8 cellular contexts compared by ENCODE assay signal in genomic region chr17:48577946-48578615, GRCh38. TPM values are rescaled to one million over a fixed set of nuclear protein-coding genes. Genes with fewer than 3 reads are reported as not detected.
DNase-seq lines count a peak whose midpoint lies in the region; ATAC-seq, FAIRE-seq and TF ChIP-seq lines count a peak whose summit lies in the region.

HOXB4 (minus strand) TSS chr17:48578350; CDS start chr17:48578319, 31 bp downstream.

- H3K27ac ChIP-seq in HEK293 (ENCODE audit: extremely low read depth, low read depth, low read length) (peak within 1 kb of the TSS; percentile 93), pancreas (peak within 1 kb of the TSS in 2 of 4 donors; percentile 41 to 63)

- H3K27me3 Mint-ChIP-seq in Calu3 (ENCODE audit: unreplicated experiment) = peaks cover 20% of the 10 kb centered on the region

- peaks cover 100% of the 10 kb centered on the region for H3K36me3 Mint-ChIP-seq in Calu3 (ENCODE audit: insufficient read depth, unreplicated experiment)

- peak within 1 kb of the TSS; percentile 95 for H3K27ac Mint-ChIP-seq in Calu3 (ENCODE audit: unreplicated experiment)

- no peak within 1 kb of the TSS for H3K4me3 Mint-ChIP-seq in Calu3 (ENCODE audit: low read depth, unreplicated experiment)

- BruUV-seq in Calu3 (replicated peaks; lab: Mats Ljungman, UMichigan) = no TSS peak

- peaks cover 50% of the 10 kb centered on the region for H3K4me1 Mint-ChIP-seq in Calu3 (ENCODE audit: low read depth, unreplicated experiment)

- ATAC-seq in pancreas = peak in 3 of 4 donors; percentile 36 to 66 (median 40)

- H3K36me3 ChIP-seq in HEK293 (ENCODE audit: control insufficient read depth in 2 of 2, insufficient read depth in 1 of 2, low read length in 2 of 2) = peaks cover 0 to 10% of the 10 kb centered on the region in 2 experiments; a peak in 2 of 3 replicates
- no peaks in the 10 kb centered on the region for H3K36me3 ChIP-seq in pancreas

- WGBS in pancreas, 2 donors = 4 to 5% methylated on average over 35 to 58 of the region's 58 CpGs

- H3K27me3 ChIP-seq in pancreas = peaks cover 0 to 77% (median 10%) of the 10 kb centered on the region in 4 donors

- CTCF ChIA-PET in Calu3 (lab: Charles Lee) = interaction anchor here (1.0 to 1.5 kb wide), 2 partner anchors 12 to 17 kb away, joined by 4 read pairs; no protein-coding TSS in a partner anchor
- CTCF ChIA-PET in HEK293 (lab: Yijun Ruan, JAX) = interaction anchor here (0.7 kb wide), 1 partner anchor 59 kb away, joined by 3 read pairs; no protein-coding TSS in a partner anchor

- no peaks in the 10 kb centered on the region for H3K9me3 Mint-ChIP-seq in Calu3 (ENCODE audit: low read depth, unreplicated experiment)

- intact Hi-C loops in Calu3 (cut with micrococcal nuclease; ENCODE audit: unreplicated experiment) (loop anchor here (5.0 kb wide), 2 partner anchors 36 to 286 kb away; no protein-coding TSS in a partner anchor), pancreas (cut with DNase I) (no loop called here)

- no peak for FAIRE-seq in pancreas (lab: Jason Lieb, UNC)

- DNase-seq in Calu3 (peak; percentile 88), NOMO-1 treated with DMSO at 0.1 percent for 48 hours (lab: John Stamatoyannopoulos, UW; ENCODE audit: unreplicated experiment) (peak; percentile 39), foreskin melanocyte (peak; percentile 56), pancreas (peak in 1 of 6 donors; percentile 63), mesenteric fat pad (ENCODE audit: low spot score) (no peak), NCI-H1417 (lab: John Stamatoyannopoulos, UW) (no peak)
- peak; percentile 72 to 74 for DNase-seq in activated T-cell treated with anti-CD3 and anti-CD28 coated beads, Interleukin-2, amount 50 U/mL, for 48 hours

- H3K4me1 ChIP-seq in HEK293 (ENCODE audit: control insufficient read depth, insufficient read depth, low read length) (peaks cover 68% of the 10 kb centered on the region), pancreas (peaks cover 0 to 6% (median 4%) of the 10 kb centered on the region in 3 donors)

- H3K4me3 ChIP-seq in HEK293 (ENCODE audit: low read depth, low read length) (peak within 1 kb of the TSS; percentile 52), pancreas (peak within 1 kb of the TSS in 3 of 4 donors; percentile 10 to 42 (median 22))

- POLR2A ChIA-PET in HEK293 (lab: Yijun Ruan, JAX) = interaction anchor here (0.6 to 4.1 kb wide), 8 partner anchors 9 to 1658 kb away, joined by 3 to 26 read pairs (median 6); no protein-coding TSS in a partner anchor

- H3K9me3 ChIP-seq in HEK293 (ENCODE audit: control insufficient read depth, insufficient read depth, low read depth, low read length) (no peaks in the 10 kb centered on the region), pancreas (no peaks in the 10 kb centered on the region)

- TF ChIP-seq CTCF in Calu3 (IDR thresholded peaks at IDR 0.05; ENCODE audit: unreplicated experiment) (no peak), HEK293 (tag by site-specific recombination; IDR thresholded peaks at IDR 0.05) (no peak), pancreas (IDR thresholded peaks at IDR 0.05) (no peak)

TF ChIP-seq in HEK293, 187 proteins besides CTCF, POLR2A, EP300 and RAD21:
- TF ChIP-seq ZNF274 (IDR thresholded peaks at IDR 0.05; ENCODE audit: low read length) = no peak
- TF ChIP-seq ZNF274 (tag by site-specific recombination; IDR thresholded peaks at IDR 0.05; ENCODE audit: borderline replicate concordance) = no peak
- TF ChIP-seq SP2 (tag by site-specific recombination; IDR thresholded peaks at IDR 0.05) = peak; percentile 45
- TF ChIP-seq SP3 (tag by site-specific recombination; IDR thresholded peaks at IDR 0.05) = 0 out of 2 replicates have a peak, but pooled peaks have one; percentile 22
- TF ChIP-seq AEBP2 (tag by site-specific recombination; IDR thresholded peaks at IDR 0.05; ENCODE audit: borderline replicate concordance) = no peak
- 0 out of 2 replicates have a peak, but pooled peaks have one; percentile 1 for TF ChIP-seq HOXD13 (CRISPR knock-in tag; IDR thresholded peaks at IDR 0.05; ENCODE audit: borderline replicate concordance)
- TF ChIP-seq ZSCAN30 (tag by site-specific recombination; IDR thresholded peaks at IDR 0.05) = 0 out of 2 replicates have a peak, but pooled peaks have one; percentile 8
- TF ChIP-seq ZBTB48 (tag by site-specific recombination; IDR thresholded peaks at IDR 0.05) = peak; percentile 67; the same call in 1 of the 2 replicates
- TF ChIP-seq FEZF1 (tag by site-specific recombination; IDR thresholded peaks at IDR 0.05) = peak; percentile 75
- peak; percentile 34 for TF ChIP-seq ZBTB26 (tag by site-specific recombination; optimal IDR thresholded peaks at IDR 0.05)
- TF ChIP-seq ZNF335 (tag by site-specific recombination; conservative IDR thresholded peaks at IDR 0.05) = peak; percentile 35; the same call in 1 of the 2 replicates
- no peak for TF ChIP-seq ZEB2 (tag by site-specific recombination; IDR thresholded peaks at IDR 0.05)
- no peak for TF ChIP-seq GLIS2 (tag by site-specific recombination; IDR thresholded peaks at IDR 0.05)
- TF ChIP-seq, protein P1, sequence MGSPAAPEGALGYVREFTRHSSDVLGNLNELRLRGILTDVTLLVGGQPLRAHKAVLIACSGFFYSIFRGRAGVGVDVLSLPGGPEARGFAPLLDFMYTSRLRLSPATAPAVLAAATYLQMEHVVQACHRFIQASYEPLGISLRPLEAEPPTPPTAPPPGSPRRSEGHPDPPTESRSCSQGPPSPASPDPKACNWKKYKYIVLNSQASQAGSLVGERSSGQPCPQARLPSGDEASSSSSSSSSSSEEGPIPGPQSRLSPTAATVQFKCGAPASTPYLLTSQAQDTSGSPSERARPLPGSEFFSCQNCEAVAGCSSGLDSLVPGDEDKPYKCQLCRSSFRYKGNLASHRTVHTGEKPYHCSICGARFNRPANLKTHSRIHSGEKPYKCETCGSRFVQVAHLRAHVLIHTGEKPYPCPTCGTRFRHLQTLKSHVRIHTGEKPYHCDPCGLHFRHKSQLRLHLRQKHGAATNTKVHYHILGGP (tag by site-specific recombination; IDR thresholded peaks at IDR 0.05) = no peak

RNA-seq across cellular contexts. Expression of gene HOXB4, which starts in this region (rescaled TPM):
- total RNA-seq in Calu3 (2022) (28.0 and 31.1 TPM in 2 replicates), pancreas (1 to 10 TPM in 1 of 6 donors, under 1 TPM in 5; 0.22 to 2.5 (median 0.57) TPM), mesenteric fat pad (5.7 TPM)
- polyA plus RNA-seq in pancreas = under 1 TPM; 0.89 to 0.91 TPM

Comparison
In these comparisons a context has a peak if more than half of its experiments do, and no peak if none do; other contexts are left out.
1. DNase-seq: peak in Calu3 (single experiment), NOMO-1 treated with DMSO at 0.1 percent for 48 hours (single experiment), activated T-cell treated with anti-CD3 and anti-CD28 coated beads, Interleukin-2, amount 50 U/mL, for 48 hours (2 of 2) and foreskin melanocyte (single experiment); none in mesenteric fat pad (single experiment) and NCI-H1417 (0 of 3).